In genomic region chrX:24225265-24225664, GRCh38 we compare ENCODE assay signal across 20 cellular contexts.
"Had no signal": no experiment of that assay in that cellular context is flagged by ENCODE, and none has a peak within 500 bp of the region (broad histone marks: within the 10 kb centered on the region; RNA-seq: fewer than 3 reads in every experiment).

No MANE protein-coding gene starts in this region.

- H3K27ac ChIP-seq: coronary artery, dorsolateral prefrontal cortex, esophagus muscularis mucosa, foreskin keratinocyte, gastroesophageal sphincter, heart right ventricle, left lung, lower lobe of right lung had no signal

- H3K27me3 ChIP-seq: esophagus muscularis mucosa, foreskin keratinocyte, gastroesophageal sphincter, left lung had no signal

- H3K4me1 ChIP-seq: esophagus muscularis mucosa, foreskin keratinocyte, left lung, lower lobe of right lung had no signal

- DNase-seq: dermis blood vessel endothelial cell; dorsolateral prefrontal cortex; effector CD4-positive, alpha-beta T cell; effector memory CD4-positive, alpha-beta T cell; foreskin keratinocyte; heart right ventricle; hippocampal formation; left cardiac atrium; left lung; left ventricle myocardium superior; lower lobe of right lung; mesenchymal stem cell; mucosa of descending colon; naive B cell had no signal

- H3K4me3 ChIP-seq: coronary artery, dorsolateral prefrontal cortex, esophagus muscularis mucosa, gastroesophageal sphincter, heart right ventricle, left lung, lower lobe of right lung, mucosa of descending colon had no signal

- H3K9me3 ChIP-seq: esophagus muscularis mucosa, gastroesophageal sphincter, lower lobe of right lung, mucosa of descending colon had no signal

- ATAC-seq: foreskin keratinocyte, gastroesophageal sphincter, heart right ventricle, left cardiac atrium, left lung, left ventricle myocardium superior, lower lobe of right lung, mucosa of descending colon had no signal

- H3K36me3 ChIP-seq: esophagus muscularis mucosa, gastroesophageal sphincter, heart right ventricle, left lung, lower lobe of right lung had no signal

- FAIRE-seq: frontal cortex, islet of Langerhans, keratinocyte had no signal
